Comparison of ENCODE assay signal across 9 cellular contexts in the genomic region with DNA sequence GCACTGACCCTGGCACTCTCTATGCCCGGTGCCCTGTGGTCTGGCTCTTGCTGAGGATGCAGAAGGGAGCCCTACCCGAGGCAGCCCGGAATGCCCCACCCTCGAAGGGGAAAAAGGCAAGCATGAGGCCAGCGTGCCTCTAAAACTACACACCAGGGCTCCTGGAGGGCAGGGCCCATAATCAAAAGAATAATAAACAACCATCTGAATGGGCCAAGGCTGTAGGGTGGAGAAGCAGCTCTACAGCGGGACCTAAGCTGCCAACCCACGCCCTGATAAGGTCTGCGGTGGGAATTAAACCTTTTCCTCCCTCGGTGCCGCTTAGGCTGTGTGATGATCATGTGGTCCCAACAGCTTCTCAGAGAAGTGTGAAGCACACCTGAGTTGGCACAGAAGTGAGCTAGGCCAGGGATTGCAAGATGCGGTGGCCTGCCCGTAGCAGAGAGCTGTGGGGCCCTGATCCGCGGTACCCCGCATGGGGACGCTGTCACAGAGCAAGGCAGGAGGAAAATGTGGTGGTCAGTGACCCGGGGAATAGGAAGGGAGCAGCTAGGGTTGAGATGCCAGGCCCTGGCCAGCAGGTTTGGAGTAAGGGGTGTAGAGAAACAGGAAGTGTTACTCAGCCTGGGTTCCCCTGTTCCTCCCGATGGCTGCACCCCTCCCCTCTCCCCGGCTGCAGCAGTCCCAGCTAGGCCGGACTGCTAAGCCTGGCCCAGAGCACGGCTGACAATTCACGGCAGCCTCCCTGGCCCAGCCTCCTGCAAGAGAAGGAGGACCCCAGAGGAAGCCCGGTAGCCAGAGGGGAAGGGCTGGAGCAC. TPM values are rescaled to one million over a fixed set of nuclear protein-coding genes. Genes with fewer than 3 reads are reported as not detected.
DNase-seq lines count a peak whose midpoint lies in the region; ATAC-seq lines count a peak whose summit lies in the region.
"Had no signal": no experiment of that assay in that cellular context is flagged by ENCODE, and none has a peak within 500 bp of the region (broad histone marks: within the 10 kb centered on the region; RNA-seq: fewer than 3 reads in every experiment).

No MANE protein-coding gene starts in this region.

- H3K9me3 ChIP-seq in NT2/D1 (ENCODE audit: insufficient read depth, low read length), result no peaks in the 10 kb centered on the region

- no peaks in the 10 kb centered on the region for H3K27me3 ChIP-seq in NT2/D1 (ENCODE audit: insufficient read depth, insufficient read length)

- DNase-seq in activated CD4-positive, alpha-beta T cell treated with anti-CD3 and anti-CD28 coated beads for 36 hours, result no peak
- no peak for DNase-seq in activated CD4-positive, alpha-beta T cell treated with anti-CD3 and anti-CD28 coated beads for 4 hours
- no peak for DNase-seq in NT2/D1 (ENCODE audit: low read depth, low spot score)
- DNase-seq in effector memory CD8-positive, alpha-beta T cell, result no peak
- no peak for DNase-seq in sciatic nerve (ENCODE audit: low spot score)
- DNase-seq: NCI-H1930 had no signal

- no peaks in the 10 kb centered on the region for H3K9me3 Mint-ChIP-seq in activated CD4-positive, alpha-beta T cell treated with anti-CD3 and anti-CD28 coated beads for 36 hours (ENCODE audit: low read depth)
- H3K9me3 Mint-ChIP-seq in effector memory CD8-positive, alpha-beta T cell, result no peaks in the 10 kb centered on the region
- H3K9me3 Mint-ChIP-seq in stimulated activated naive CD8-positive, alpha-beta T cell treated with anti-CD3 and anti-CD28 coated beads, Interleukin-15, Interleukin-2, amounts not matched to agents 100 ng/mL and 50 ng/mL, for 24 hours, result no peaks in the 10 kb centered on the region

- CTCF ChIA-PET in activated CD4-positive, alpha-beta T cell treated with anti-CD3 and anti-CD28 coated beads for 36 hours (lab: Charles Lee), result interaction anchor here (1.3 to 6.4 kb wide), 3 partner anchors 10 to 125 kb away, joined by 4 to 45 read pairs (median 7); a partner anchor contains a TSS

- intact Hi-C loops in activated CD4-positive, alpha-beta T cell treated with anti-CD3 and anti-CD28 coated beads for 36 hours (cut with DNase I, micrococcal nuclease), result loop anchor here in 1 of 2 experiments (2.0 kb wide), 1 partner anchor 14 kb away; no protein-coding TSS in a partner anchor
- intact Hi-C loops in sciatic nerve (cut with DNase I), result no loop called here

- no peak for ATAC-seq in activated CD4-positive, alpha-beta T cell treated with anti-CD3 and anti-CD28 coated beads for 36 hours
- no peak for ATAC-seq in effector memory CD8-positive, alpha-beta T cell (replicated peaks)
- ATAC-seq in GM18861 (IDR thresholded peaks at IDR 0.05; ENCODE audit: unreplicated experiment), result no peak
- ATAC-seq in HG02938 (IDR thresholded peaks at IDR 0.05; ENCODE audit: unreplicated experiment), result no peak
- no peak for ATAC-seq in sciatic nerve

- no peaks in the 10 kb centered on the region for H3K27me3 Mint-ChIP-seq in activated CD4-positive, alpha-beta T cell treated with anti-CD3 and anti-CD28 coated beads for 36 hours
- H3K27me3 Mint-ChIP-seq in effector memory CD8-positive, alpha-beta T cell, result no peaks in the 10 kb centered on the region
- H3K27me3 Mint-ChIP-seq in stimulated activated naive CD8-positive, alpha-beta T cell treated with anti-CD3 and anti-CD28 coated beads, Interleukin-15, Interleukin-2, amounts not matched to agents 100 ng/mL and 50 ng/mL, for 24 hours, result no peaks in the 10 kb centered on the region

- H3K36me3 ChIP-seq in NT2/D1 (ENCODE audit: insufficient read depth, insufficient read length, low read length), result peaks cover 50% of the 10 kb centered on the region

- H3K4me1 Mint-ChIP-seq in activated CD4-positive, alpha-beta T cell treated with anti-CD3 and anti-CD28 coated beads for 36 hours, result peaks cover 39% of the 10 kb centered on the region
- H3K4me1 Mint-ChIP-seq in effector memory CD8-positive, alpha-beta T cell (ENCODE audit: low read depth in 2 of 2), result peaks cover 28 to 44% of the 10 kb centered on the region in 2 donors
- peaks cover 50% of the 10 kb centered on the region for H3K4me1 Mint-ChIP-seq in stimulated activated naive CD8-positive, alpha-beta T cell treated with anti-CD3 and anti-CD28 coated beads, Interleukin-15, Interleukin-2, amounts not matched to agents 100 ng/mL and 50 ng/mL, for 24 hours (ENCODE audit: low read depth)

- H3K4me3 Mint-ChIP-seq in activated CD4-positive, alpha-beta T cell treated with anti-CD3 and anti-CD28 coated beads for 36 hours, result peak overlapping the region; percentile 32
- peak overlapping the region; percentile 47 to 74 for H3K4me3 Mint-ChIP-seq in effector memory CD8-positive, alpha-beta T cell
- peak overlapping the region; percentile 63 for H3K4me3 Mint-ChIP-seq in stimulated activated naive CD8-positive, alpha-beta T cell treated with anti-CD3 and anti-CD28 coated beads, Interleukin-15, Interleukin-2, amounts not matched to agents 100 ng/mL and 50 ng/mL, for 24 hours

- H3K36me3 Mint-ChIP-seq in activated CD4-positive, alpha-beta T cell treated with anti-CD3 and anti-CD28 coated beads for 36 hours (ENCODE audit: low read depth), result peaks cover 6% of the 10 kb centered on the region
- H3K36me3 Mint-ChIP-seq in effector memory CD8-positive, alpha-beta T cell (ENCODE audit: insufficient read depth), result peaks cover 15% of the 10 kb centered on the region
- peaks cover 10% of the 10 kb centered on the region for H3K36me3 Mint-ChIP-seq in stimulated activated naive CD8-positive, alpha-beta T cell treated with anti-CD3 and anti-CD28 coated beads, Interleukin-15, Interleukin-2, amounts not matched to agents 100 ng/mL and 50 ng/mL, for 24 hours (ENCODE audit: low read depth)

- H3K27ac Mint-ChIP-seq in activated CD4-positive, alpha-beta T cell treated with anti-CD3 and anti-CD28 coated beads for 36 hours, result peak overlapping the region; percentile 88
- H3K27ac Mint-ChIP-seq in effector memory CD8-positive, alpha-beta T cell, result peak overlapping the region; percentile 84 to 91
- H3K27ac Mint-ChIP-seq in stimulated activated naive CD8-positive, alpha-beta T cell treated with anti-CD3 and anti-CD28 coated beads, Interleukin-15, Interleukin-2, amounts not matched to agents 100 ng/mL and 50 ng/mL, for 24 hours, result peak overlapping the region; percentile 91

- H3K9ac ChIP-seq in NT2/D1 (ENCODE audit: insufficient read length, low read depth), result peak overlapping the region; percentile 42

- peaks cover 17% of the 10 kb centered on the region for H3K4me1 ChIP-seq in NT2/D1 (ENCODE audit: insufficient read depth, insufficient read length)

- H3K4me3 ChIP-seq in NT2/D1 (ENCODE audit: insufficient read length, low read depth), result no peak overlapping the region

- POLR2A ChIA-PET in activated CD4-positive, alpha-beta T cell treated with anti-CD3 and anti-CD28 coated beads for 36 hours (lab: Charles Lee), result interaction anchor here (0.6 to 1.0 kb wide), 2 partner anchors 14 to 36 kb away, joined by 3 to 5 read pairs; no protein-coding TSS in a partner anchor

RNA-seq across cellular contexts. Expression of a gene that starts 1.1 kb away (rescaled TPM):
- total RNA-seq in activated CD4-positive, alpha-beta T cell treated with anti-CD3 and anti-CD28 coated beads for 36 hours, result under 1 TPM; 0.58 to 0.80 TPM
- total RNA-seq in sciatic nerve, result 0.49 TPM

RNA-seq across cellular contexts. Expression of a gene that starts 4.8 kb away (rescaled TPM):
- total RNA-seq in activated CD4-positive, alpha-beta T cell treated with anti-CD3 and anti-CD28 coated beads for 36 hours, result 10 to 100 TPM; 32.8 to 41.1 TPM
- 9.8 TPM for total RNA-seq in sciatic nerve

RNA-seq across cellular contexts. Expression of a gene that starts 13.6 kb away (rescaled TPM):
- 10 to 100 TPM; 12.3 to 18.8 TPM for total RNA-seq in activated CD4-positive, alpha-beta T cell treated with anti-CD3 and anti-CD28 coated beads for 36 hours
- total RNA-seq in sciatic nerve, result 38.3 TPM

RNA-seq across cellular contexts. Expression of a gene that starts 38.2 kb away (rescaled TPM):
- 10 to 100 TPM; 27.5 to 33.7 TPM for total RNA-seq in activated CD4-positive, alpha-beta T cell treated with anti-CD3 and anti-CD28 coated beads for 36 hours
- total RNA-seq in sciatic nerve, result 24.9 TPM

RNA-seq across cellular contexts. Expression of a gene that starts 38.6 kb away (rescaled TPM):
- 10 to 100 TPM; 41.5 to 43.6 TPM for total RNA-seq in activated CD4-positive, alpha-beta T cell treated with anti-CD3 and anti-CD28 coated beads for 36 hours
- total RNA-seq in sciatic nerve, result 36.2 TPM
